ENCODE assay signal across 1 cellular context in genomic region chr17:16418684-16419066, GRCh38.
TF ChIP-seq lines count a peak whose summit lies in the region.

No MANE protein-coding gene starts in this region.

TF ChIP-seq in A549, 52 proteins besides CTCF, POLR2A, EP300 and RAD21 (continued from another document):
- no peak for TF ChIP-seq E2F6 (IDR thresholded peaks at IDR 0.05; ENCODE audit: borderline replicate concordance, low read depth)
